Comparison of ENCODE assay signal across 8 cellular contexts in the genomic region with DNA sequence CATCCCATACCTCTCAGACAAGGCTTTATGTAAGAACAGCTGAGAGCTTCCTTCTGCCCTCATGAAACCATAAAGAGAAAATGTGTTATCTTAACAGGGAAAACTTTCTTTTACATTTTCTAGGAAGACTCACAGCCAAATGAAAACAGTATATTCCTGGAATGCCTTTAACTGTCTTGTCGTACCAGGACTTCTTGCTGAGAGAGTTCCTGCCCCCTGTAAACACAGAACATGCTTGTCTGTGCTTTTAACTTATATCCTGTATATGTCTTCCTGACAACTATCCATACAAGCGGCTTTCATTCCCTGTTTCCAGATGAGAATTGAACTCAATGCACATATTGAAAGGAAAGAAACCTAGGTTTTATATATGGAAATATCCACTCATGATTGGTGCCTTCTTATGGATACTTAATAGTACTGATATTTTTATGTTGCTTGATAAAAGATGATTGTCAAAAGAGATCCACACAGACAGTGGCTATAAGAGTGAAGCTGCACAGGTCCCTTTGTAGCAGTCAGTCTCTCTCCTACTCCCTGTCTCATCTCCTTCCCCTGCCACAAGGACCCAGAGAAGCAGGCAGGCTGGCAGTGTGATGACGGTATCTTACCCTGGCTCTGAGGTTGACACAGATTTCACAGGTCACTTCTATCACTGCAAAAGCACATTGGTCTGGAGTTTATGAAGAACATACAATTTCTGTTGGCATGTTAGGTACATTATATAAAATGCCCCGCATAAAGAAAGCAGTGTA.
DNase-seq lines count a peak whose midpoint lies in the region; ATAC-seq and TF ChIP-seq lines count a peak whose summit lies in the region.

No MANE protein-coding gene starts in this region.

- peaks cover 14% of the 10 kb centered on the region for H3K9me3 Mint-ChIP-seq in T-helper 2 cell treated with Interferon-gamma antibody and Interleukin-4, amounts not matched to agents 5 μg/mL and 100 μg/mL, for 36 hours
- H3K9me3 Mint-ChIP-seq in WTC11: no peaks in the 10 kb centered on the region

- peak overlapping the region; percentile 98 for H3K27ac Mint-ChIP-seq in T-helper 2 cell treated with Interferon-gamma antibody and Interleukin-4, amounts not matched to agents 5 μg/mL and 100 μg/mL, for 36 hours
- no peak overlapping the region for H3K27ac Mint-ChIP-seq in WTC11

- no peaks in the 10 kb centered on the region for H3K27me3 ChIP-seq in breast epithelium

- DNase-seq in activated gamma-delta T cell treated with Interleukin-2 at 50 U/mL for 16 hours (peak; percentile 22), activated gamma-delta T cell (lab: John Stamatoyannopoulos, UW) (no peak), breast epithelium (ENCODE audit: low spot score in 2 of 2) (no peak), GM13977 (ENCODE audit: low spot score) (no peak), WTC11 (ENCODE audit: low spot score) (no peak)
- peak; percentile 24 for DNase-seq in T-helper 2 cell treated with Interferon-gamma antibody and Interleukin-4, amounts not matched to agents 5 μg/mL and 100 μg/mL, for 36 hours (ENCODE audit: low spot score)

- ATAC-seq in HG03139 (IDR thresholded peaks at IDR 0.05; ENCODE audit: unreplicated experiment) (peak; percentile 39), WTC11 (no peak)

- CTCF ChIA-PET in WTC11 (lab: Charles Lee): no interaction called here

- H3K4me1 ChIP-seq in breast epithelium: no peaks in the 10 kb centered on the region

- POLR2A ChIA-PET in WTC11 (lab: Charles Lee): no interaction called here

- H3K4me3 ChIP-seq in breast epithelium: no peak overlapping the region
- no peak overlapping the region for H3K4me3 ChIP-seq in skin epidermis

- intact Hi-C loops in breast epithelium (cut with DNase I; ENCODE audit: low total_unique reads): no loop called here

- in situ Hi-C loops in GM13977 (cut with MboI; ENCODE audit: low pct_unique_long_range_greater_than_20kb, low sequenced_read_pairs, unreplicated experiment): no loop called here

- no peaks in the 10 kb centered on the region for H3K27me3 Mint-ChIP-seq in T-helper 2 cell treated with Interferon-gamma antibody and Interleukin-4, amounts not matched to agents 5 μg/mL and 100 μg/mL, for 36 hours (ENCODE audit: low read depth)
- no peaks in the 10 kb centered on the region for H3K27me3 Mint-ChIP-seq in WTC11 (ENCODE audit: low read depth)

- peak overlapping the region; percentile 34 to 42 for H3K27ac ChIP-seq in breast epithelium
- H3K27ac ChIP-seq in skin epidermis: peak overlapping the region in 20 of 21 experiments; percentile 58 to 95 (median 79)

- no peaks in the 10 kb centered on the region for H3K9me3 ChIP-seq in breast epithelium

- TF ChIP-seq CTCF in breast epithelium (IDR thresholded peaks at IDR 0.05) (no peak), GM13977 (IDR thresholded peaks at IDR 0.05; ENCODE audit: extremely low read depth, insufficient read depth, missing control alignments) (no peak), WTC11 (IDR thresholded peaks at IDR 0.05) (no peak)

- no peak for TF ChIP-seq POLR2A in breast epithelium (IDR thresholded peaks at IDR 0.05)

- peak overlapping the region; percentile 84 for H3K4me3 Mint-ChIP-seq in T-helper 2 cell treated with Interferon-gamma antibody and Interleukin-4, amounts not matched to agents 5 μg/mL and 100 μg/mL, for 36 hours
- H3K4me3 Mint-ChIP-seq in WTC11: no peak overlapping the region

- H3K36me3 Mint-ChIP-seq in T-helper 2 cell treated with Interferon-gamma antibody and Interleukin-4, amounts not matched to agents 5 μg/mL and 100 μg/mL, for 36 hours (ENCODE audit: low read depth): peaks cover 15% of the 10 kb centered on the region
- no peaks in the 10 kb centered on the region for H3K36me3 Mint-ChIP-seq in WTC11

- H3K36me3 ChIP-seq in breast epithelium: no peaks in the 10 kb centered on the region

- H3K4me1 Mint-ChIP-seq in T-helper 2 cell treated with Interferon-gamma antibody and Interleukin-4, amounts not matched to agents 5 μg/mL and 100 μg/mL, for 36 hours (ENCODE audit: low read depth): peaks cover 34% of the 10 kb centered on the region
- no peaks in the 10 kb centered on the region for H3K4me1 Mint-ChIP-seq in WTC11

TF ChIP-seq in WTC11, 78 proteins besides CTCF, POLR2A, EP300 and RAD21:
- TF ChIP-seq, protein P1, sequence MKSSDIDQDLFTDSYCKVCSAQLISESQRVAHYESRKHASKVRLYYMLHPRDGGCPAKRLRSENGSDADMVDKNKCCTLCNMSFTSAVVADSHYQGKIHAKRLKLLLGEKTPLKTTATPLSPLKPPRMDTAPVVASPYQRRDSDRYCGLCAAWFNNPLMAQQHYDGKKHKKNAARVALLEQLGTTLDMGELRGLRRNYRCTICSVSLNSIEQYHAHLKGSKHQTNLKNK (CRISPR knock-in tag; IDR thresholded peaks at IDR 0.05): no peak
- TF ChIP-seq, protein P2, sequence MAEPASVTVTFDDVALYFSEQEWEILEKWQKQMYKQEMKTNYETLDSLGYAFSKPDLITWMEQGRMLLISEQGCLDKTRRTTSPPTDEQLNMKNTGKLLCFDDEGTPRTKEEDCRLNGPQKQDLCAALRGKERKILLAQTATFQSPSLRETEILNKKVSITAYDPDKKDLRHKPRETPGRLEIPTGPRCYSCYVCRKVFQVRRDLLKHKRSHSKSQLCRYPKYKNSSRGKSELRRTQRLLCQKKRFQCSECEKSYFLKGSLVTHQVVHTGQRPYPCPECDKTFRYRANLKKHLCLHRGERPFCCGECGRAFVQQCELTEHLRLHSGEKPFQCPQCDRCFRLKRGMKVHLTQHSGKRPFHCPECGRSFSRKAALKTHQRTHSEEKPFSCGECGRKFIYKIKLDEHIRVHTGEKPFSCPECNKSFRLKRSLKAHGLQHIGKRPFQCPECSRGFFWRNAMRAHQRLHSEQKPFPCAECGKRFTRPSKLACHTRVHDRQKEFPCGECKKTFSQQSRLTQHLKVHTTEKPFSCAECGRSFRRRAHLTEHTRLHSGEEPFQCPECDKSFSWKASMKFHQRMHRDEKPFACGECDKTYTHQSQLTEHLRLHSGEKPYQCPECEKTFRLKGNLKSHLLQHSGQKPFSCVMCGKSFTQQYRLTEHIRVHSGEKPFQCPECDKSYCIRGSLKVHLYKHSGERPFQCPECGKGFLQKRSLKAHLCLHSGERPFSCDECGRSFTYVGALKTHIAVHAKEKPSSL (CRISPR knock-in tag; conservative IDR thresholded peaks at IDR 0.05): no peak
- TF ChIP-seq ESRRA (CRISPR knock-in tag; IDR thresholded peaks at IDR 0.05; ENCODE audit: borderline replicate concordance): no peak
- TF ChIP-seq JAZF1 (CRISPR knock-in tag; IDR thresholded peaks at IDR 0.05): no peak
- no peak for TF ChIP-seq MXD4 (CRISPR knock-in tag; IDR thresholded peaks at IDR 0.05; ENCODE audit: borderline replicate concordance)
- TF ChIP-seq ZBTB21 (CRISPR knock-in tag; IDR thresholded peaks at IDR 0.05; ENCODE audit: borderline replicate concordance): no peak
- TF ChIP-seq NR1H2 (CRISPR knock-in tag; IDR thresholded peaks at IDR 0.05): no peak

Comparison
In these comparisons a context has a peak if more than half of its experiments do, and no peak if none do; other contexts are left out.
1. DNase-seq: peak in activated gamma-delta T cell treated with Interleukin-2 at 50 U/mL for 16 hours (single experiment) and T-helper 2 cell treated with Interferon-gamma antibody and Interleukin-4, amounts not matched to agents 5 μg/mL and 100 μg/mL, for 36 hours (single experiment); none in activated gamma-delta T cell (single experiment), breast epithelium (0 of 2), GM13977 (single experiment) and WTC11 (single experiment).